ENCODE assay signal across 8 cellular contexts in the genomic region with DNA sequence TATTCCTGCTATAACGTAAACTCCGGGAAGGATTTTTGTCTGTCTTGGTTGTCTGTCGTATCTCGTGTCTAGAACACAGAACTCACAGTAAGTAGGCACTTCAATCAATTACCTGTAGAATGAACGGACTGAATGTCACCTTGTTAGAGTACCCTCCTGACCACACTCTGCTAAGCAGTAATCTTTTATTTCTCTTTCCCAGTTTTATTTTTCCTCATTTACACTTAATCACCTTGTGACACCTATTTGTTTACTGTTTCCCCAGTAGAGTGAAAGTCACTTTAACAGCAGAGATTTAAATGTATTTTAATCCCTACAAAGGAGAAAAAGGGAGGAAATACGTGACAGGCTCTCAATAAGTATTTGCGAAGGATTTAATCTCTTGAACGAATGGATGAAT. TPM values are rescaled to one million over a fixed set of nuclear protein-coding genes. Genes with fewer than 3 reads are reported as not detected.
DNase-seq lines count a peak whose midpoint lies in the region; ATAC-seq, FAIRE-seq and TF ChIP-seq lines count a peak whose summit lies in the region.

No MANE protein-coding gene starts in this region.

- H3K27me3 ChIP-seq in keratinocyte (ENCODE audit: control insufficient read depth, extremely low read depth, insufficient read depth, low read length) (no peaks in the 10 kb centered on the region), thoracic aorta (replicated peaks; ENCODE audit: insufficient read depth) (no peaks in the 10 kb centered on the region)

- H3K4me1 ChIP-seq in keratinocyte (ENCODE audit: control insufficient read depth, extremely low read depth, insufficient read depth, low read length) (peaks cover 17% of the 10 kb centered on the region), thoracic aorta (ENCODE audit: control insufficient read depth in 1 of 2, low read depth in 2 of 2) (peaks cover 0 to 14% of the 10 kb centered on the region in 2 donors)

- TF ChIP-seq CTCF in keratinocyte (optimal IDR thresholded peaks at IDR 0.05 in 1 of 3, IDR thresholded peaks at IDR 0.05 in 1 of 3, conservative IDR thresholded peaks at IDR 0.05 in 1 of 3; ENCODE audit: extremely low read depth in 1 of 3, insufficient read depth in 2 of 3, low read length in 3 of 3) (no peak), thoracic aorta (IDR thresholded peaks at IDR 0.05) (no peak)

- H2AFZ ChIP-seq in keratinocyte (ENCODE audit: control insufficient read depth, low read length): peak overlapping the region; percentile 89

- H3K9me3 ChIP-seq in keratinocyte (ENCODE audit: control insufficient read depth, low read depth, low read length) (no peaks in the 10 kb centered on the region), thoracic aorta (no peaks in the 10 kb centered on the region)

- CTCF ChIA-PET in activated CD4-positive, alpha-beta T cell treated with anti-CD3 and anti-CD28 coated beads for 36 hours (lab: Charles Lee): interaction anchor here (1.5 to 2.2 kb wide), 2 partner anchors 163 to 164 kb away, joined by 4 to 11 read pairs; no protein-coding TSS in a partner anchor
- CTCF ChIA-PET in activated CD4-positive, alpha-beta memory T cell treated with anti-CD3 and anti-CD28 coated beads, Interleukin-2, amount 10 ng/mL, durations not matched to agents 7 days and 5 days (lab: Charles Lee): interaction anchor here (1.0 to 1.2 kb wide), 2 partner anchors 252 to 300 kb away, joined by 3 read pairs; a partner anchor contains a TSS

- intact Hi-C loops in activated CD4-positive, alpha-beta T cell treated with anti-CD3 and anti-CD28 coated beads for 36 hours (cut with DNase I, micrococcal nuclease): loop anchor here (1.0 to 10.0 kb wide), 8 partner anchors 95 to 662 kb away; a partner anchor contains a TSS

- peak overlapping the region; percentile 90 for H3K9ac ChIP-seq in keratinocyte (ENCODE audit: control insufficient read depth, extremely low read depth, insufficient read depth, low read length)

- peak overlapping the region; percentile 79 to 88 (median 88) for H3K4me3 ChIP-seq in keratinocyte (ENCODE audit: control insufficient read depth in 2 of 3, extremely low read depth in 1 of 3, insufficient read depth in 2 of 3, low read depth in 1 of 3, low read length in 3 of 3)
- peak overlapping the region; percentile 79 for H3K4me3 ChIP-seq in thoracic aorta

- H3K27ac ChIP-seq in keratinocyte (ENCODE audit: control insufficient read depth, insufficient read depth, low read length) (peak overlapping the region; percentile 66), thoracic aorta (peak overlapping the region; percentile 13 to 71)

- H3K27ac Mint-ChIP-seq in activated CD4-positive, alpha-beta T cell treated with anti-CD3 and anti-CD28 coated beads for 36 hours: peak overlapping the region; percentile 66
- H3K27ac Mint-ChIP-seq in activated CD4-positive, alpha-beta memory T cell treated with anti-CD3 and anti-CD28 coated beads, Interleukin-2, amount 10 ng/mL, durations not matched to agents 7 days and 5 days: no peak overlapping the region

- no peak for FAIRE-seq in keratinocyte (lab: Jason Lieb, UNC)

- H3K27me3 Mint-ChIP-seq in activated CD4-positive, alpha-beta T cell treated with anti-CD3 and anti-CD28 coated beads for 36 hours: no peaks in the 10 kb centered on the region
- peaks cover 13% of the 10 kb centered on the region for H3K27me3 Mint-ChIP-seq in activated CD4-positive, alpha-beta memory T cell treated with anti-CD3 and anti-CD28 coated beads, Interleukin-2, amount 10 ng/mL, durations not matched to agents 7 days and 5 days

- peaks cover 2% of the 10 kb centered on the region for H3K9me1 ChIP-seq in keratinocyte (ENCODE audit: control insufficient read depth, extremely low read depth, insufficient read depth, low read length)

- dilution Hi-C loops in keratinocyte (cut with MboI; ENCODE audit: extremely low pct_ligation_motif_present, low sequenced_read_pairs): no loop called here

- H4K20me1 ChIP-seq in keratinocyte (ENCODE audit: control insufficient read depth, extremely low read depth, insufficient read depth, low read length): no peaks in the 10 kb centered on the region

- H3K4me1 Mint-ChIP-seq in activated CD4-positive, alpha-beta T cell treated with anti-CD3 and anti-CD28 coated beads for 36 hours: peaks cover 19% of the 10 kb centered on the region
- H3K4me1 Mint-ChIP-seq in activated CD4-positive, alpha-beta memory T cell treated with anti-CD3 and anti-CD28 coated beads, Interleukin-2, amount 10 ng/mL, durations not matched to agents 7 days and 5 days: peaks cover 15% of the 10 kb centered on the region

- H3K9me3 Mint-ChIP-seq in activated CD4-positive, alpha-beta T cell treated with anti-CD3 and anti-CD28 coated beads for 36 hours (ENCODE audit: low read depth): no peaks in the 10 kb centered on the region
- no peaks in the 10 kb centered on the region for H3K9me3 Mint-ChIP-seq in activated CD4-positive, alpha-beta memory T cell treated with anti-CD3 and anti-CD28 coated beads, Interleukin-2, amount 10 ng/mL, durations not matched to agents 7 days and 5 days

- peak overlapping the region; percentile 71 for H3K4me3 Mint-ChIP-seq in activated CD4-positive, alpha-beta T cell treated with anti-CD3 and anti-CD28 coated beads for 36 hours
- peak overlapping the region; percentile 51 for H3K4me3 Mint-ChIP-seq in activated CD4-positive, alpha-beta memory T cell treated with anti-CD3 and anti-CD28 coated beads, Interleukin-2, amount 10 ng/mL, durations not matched to agents 7 days and 5 days

- no peak for ATAC-seq in activated CD4-positive, alpha-beta T cell treated with anti-CD3 and anti-CD28 coated beads for 36 hours
- ATAC-seq in thoracic aorta (ENCODE audit: insufficient number of reproducible peaks, low FRiP score, low read depth): no peak
- ATAC-seq in HG02642 (IDR thresholded peaks at IDR 0.05; ENCODE audit: poor library complexity, unreplicated experiment): no peak

- no peaks in the 10 kb centered on the region for H3K36me3 ChIP-seq in keratinocyte (ENCODE audit: control insufficient read depth in 2 of 2, extremely low read depth in 1 of 2, insufficient read depth in 2 of 2, low read length in 2 of 2)
- no peaks in the 10 kb centered on the region for H3K36me3 ChIP-seq in thoracic aorta

- H3K36me3 Mint-ChIP-seq in activated CD4-positive, alpha-beta T cell treated with anti-CD3 and anti-CD28 coated beads for 36 hours (ENCODE audit: low read depth): no peaks in the 10 kb centered on the region
- H3K36me3 Mint-ChIP-seq in activated CD4-positive, alpha-beta memory T cell treated with anti-CD3 and anti-CD28 coated beads, Interleukin-2, amount 10 ng/mL, durations not matched to agents 7 days and 5 days (ENCODE audit: low read depth): no peaks in the 10 kb centered on the region

- peaks cover 19% of the 10 kb centered on the region for H3K79me2 ChIP-seq in keratinocyte (ENCODE audit: control insufficient read depth, insufficient read depth, low read length)

- no peak for DNase-seq in activated CD4-positive, alpha-beta T cell treated with anti-CD3 and anti-CD28 coated beads for 36 hours
- DNase-seq in activated CD4-positive, alpha-beta T cell treated with anti-CD3 and anti-CD28 coated beads for 48 hours: no peak
- no peak for DNase-seq in activated CD4-positive, alpha-beta memory T cell treated with anti-CD3 and anti-CD28 coated beads, Interleukin-2, amount 10 ng/mL, durations not matched to agents 7 days and 5 days
- DNase-seq in keratinocyte (ENCODE audit: low read depth, low spot score): no peak
- no peak for DNase-seq in thoracic aorta (ENCODE audit: low spot score)
- no peak for DNase-seq in ecto neural progenitor cell (ENCODE audit: low spot score)
- no peak for DNase-seq in DMS 273 treated with DMSO at 0.1 percent for 48 hours (lab: John Stamatoyannopoulos, UW)

- H3K4me2 ChIP-seq in keratinocyte (ENCODE audit: control insufficient read depth, extremely low read depth, insufficient read depth, low read depth, low read length): peak overlapping the region; percentile 97

- POLR2A ChIA-PET in activated CD4-positive, alpha-beta T cell treated with anti-CD3 and anti-CD28 coated beads for 36 hours (lab: Charles Lee): interaction anchor here (0.6 to 1.0 kb wide), 3 partner anchors 8 to 301 kb away, joined by 3 read pairs; a partner anchor contains a TSS
- POLR2A ChIA-PET in activated CD4-positive, alpha-beta memory T cell treated with anti-CD3 and anti-CD28 coated beads, Interleukin-2, amount 10 ng/mL, durations not matched to agents 7 days and 5 days (lab: Charles Lee): interaction anchor here (0.7 to 2.1 kb wide), 5 partner anchors 25 to 251 kb away, joined by 3 to 6 read pairs (median 4); no protein-coding TSS in a partner anchor

RNA-seq across cellular contexts. Expression of a gene that starts 0.5 kb away (rescaled TPM):
- total RNA-seq in activated CD4-positive, alpha-beta T cell treated with anti-CD3 and anti-CD28 coated beads for 36 hours: 1 to 10 TPM; 2.2 to 2.4 TPM
- 1 to 10 TPM; 2.1 to 2.8 TPM for total RNA-seq in activated CD4-positive, alpha-beta memory T cell treated with anti-CD3 and anti-CD28 coated beads, Interleukin-2, amount 10 ng/mL, durations not matched to agents 7 days and 5 days
- 13.3 to 17.8 TPM (median 15.6 TPM) in 3 replicates for polyA plus RNA-seq in keratinocyte
- polyA plus RNA-seq in keratinocyte (2011; ENCODE audit: low read depth): 12.7 TPM
- polyA plus RNA-seq in keratinocyte (2011; cell fraction: cytosol; rRNA removed): 10.3 and 19.6 TPM in 2 replicates
- polyA plus RNA-seq in keratinocyte (2011; cell fraction: nucleus; rRNA removed): 21.7 and 23.6 TPM in 2 replicates
- 10.6 and 11.1 TPM in 2 replicates for polyA plus RNA-seq in keratinocyte (2012; ENCODE audit: low replicate concordance)
- polyA minus RNA-seq in keratinocyte: 12.6 to 34.2 TPM (median 27.0 TPM) in 3 replicates
- 22.1 TPM for polyA minus RNA-seq in keratinocyte (2011; cell fraction: cytosol; rRNA and poly(A)+ RNA removed)
- polyA minus RNA-seq in keratinocyte (2011; cell fraction: nucleus; rRNA and poly(A)+ RNA removed): 26.1 and 51.1 TPM in 2 replicates
- 10 to 100 TPM; 15.4 to 18.5 TPM for total RNA-seq in thoracic aorta

Comparison
In these comparisons a context has a peak if more than half of its experiments do, and no peak if none do; other contexts are left out.
1. RNA of a gene that starts 0.5 kb away (total RNA-seq): 15.4 to 18.5 TPM in thoracic aorta; 2.1 to 2.8 TPM in activated CD4-positive, alpha-beta memory T cell treated with anti-CD3 and anti-CD28 coated beads, Interleukin-2, amount 10 ng/mL, durations not matched to agents 7 days and 5 days and 2.2 to 2.4 TPM in activated CD4-positive, alpha-beta T cell treated with anti-CD3 and anti-CD28 coated beads for 36 hours; every median in the first group is over 4 times any median in the second.